In genomic region chr12:49336645-49337584, GRCh38 we compare ENCODE assay signal across 9 cellular contexts. TPM values are rescaled to one million over a fixed set of nuclear protein-coding genes. Genes with fewer than 3 reads are reported as not detected.
DNase-seq lines count a peak whose midpoint lies in the region; ATAC-seq and TF ChIP-seq lines count a peak whose summit lies in the region.
"Had no signal": no experiment of that assay in that cellular context is flagged by ENCODE, and none has a peak within 500 bp of the region (broad histone marks: within the 10 kb centered on the region; RNA-seq: fewer than 3 reads in every experiment).

TSS of gene C1QL4 (minus strand) at chr12:49337188. CDS start at chr12:49336477, 711 bp downstream.

- H3K27me3 ChIP-seq in right lobe of liver, result peaks cover 0 to 21% of the 10 kb centered on the region in 2 donors

- in situ Hi-C loops in G401 (cut with HindIII; ENCODE audit: low sequenced_read_pairs), result no loop called here

- H3K27ac ChIP-seq in right lobe of liver, result no peak within 1 kb of the TSS

- 1% methylated on average over 25 of the region's 65 CpGs for WGBS in right lobe of liver (ENCODE audit: insufficient coverage, low coverage, low lambda C conversion rate, missing lambda C conversion rate)

- ATAC-seq in HG02970 (IDR thresholded peaks at IDR 0.05; ENCODE audit: low FRiP score, unreplicated experiment), result peak; percentile 53
- ATAC-seq in right lobe of liver, result peak; percentile 92 to 98 (median 95)

- H3K4me3 Mint-ChIP-seq in dendritic cell treated with granulocyte-macrophage colony-stimulating factor and Interleukin-4, amounts not matched to agents 40 ng/mL and 50 ng/mL, for 4 days, result peak within 1 kb of the TSS; percentile 68

- H3K36me3 Mint-ChIP-seq in dendritic cell treated with granulocyte-macrophage colony-stimulating factor and Interleukin-4, amounts not matched to agents 40 ng/mL and 50 ng/mL, for 4 days (ENCODE audit: low read depth), result no peaks in the 10 kb centered on the region

- DNase-seq in G401 (ENCODE audit: low spot score), result peak; percentile 52
- peak; percentile 66 for DNase-seq in NCI-H510A (lab: John Stamatoyannopoulos, UW)
- peak; percentile 88 for DNase-seq in activated CD4-positive, alpha-beta T cell treated with anti-CD3 and anti-CD28 coated beads, Interleukin-2, amount 50 U/mL, for 1 hour
- peak; percentile 75 to 81 (median 81) for DNase-seq in right lobe of liver
- DNase-seq in stimulated activated CD4-positive, alpha-beta T cell treated with anti-CD3 and anti-CD28 coated beads, Interleukin-4, amount 100 ng/mL, for 4 hours, result peak; percentile 81 to 88
- DNase-seq in cortex of kidney (lab: John Stamatoyannopoulos, UW), result no peak

- H3K9me3 ChIP-seq in right lobe of liver, result no peaks in the 10 kb centered on the region

- H3K27me3 Mint-ChIP-seq in dendritic cell treated with granulocyte-macrophage colony-stimulating factor and Interleukin-4, amounts not matched to agents 40 ng/mL and 50 ng/mL, for 4 days, result peaks cover 98% of the 10 kb centered on the region

- TF ChIP-seq POLR2A in right lobe of liver (IDR thresholded peaks at IDR 0.05), result no peak

- H3K4me1 Mint-ChIP-seq in dendritic cell treated with granulocyte-macrophage colony-stimulating factor and Interleukin-4, amounts not matched to agents 40 ng/mL and 50 ng/mL, for 4 days (ENCODE audit: low read depth), result peaks cover 49% of the 10 kb centered on the region

- no peak within 1 kb of the TSS for H3K27ac Mint-ChIP-seq in dendritic cell treated with granulocyte-macrophage colony-stimulating factor and Interleukin-4, amounts not matched to agents 40 ng/mL and 50 ng/mL, for 4 days

- intact Hi-C loops in dendritic cell treated with granulocyte-macrophage colony-stimulating factor and Interleukin-4, amounts not matched to agents 40 ng/mL and 50 ng/mL, for 4 days (cut with micrococcal nuclease), result loop anchor here (2.0 kb wide), 1 partner anchor 48 kb away; no protein-coding TSS in a partner anchor
- intact Hi-C loops in right lobe of liver (cut with DNase I), result loop anchor here in 1 of 2 donors (10.0 kb wide), 1 partner anchor 178 kb away; no protein-coding TSS in a partner anchor

- no peaks in the 10 kb centered on the region for H3K9me3 Mint-ChIP-seq in dendritic cell treated with granulocyte-macrophage colony-stimulating factor and Interleukin-4, amounts not matched to agents 40 ng/mL and 50 ng/mL, for 4 days

- peak; percentile 60 to 99 (median 98) for TF ChIP-seq CTCF in right lobe of liver (IDR thresholded peaks at IDR 0.05)

- peaks cover 0 to 7% (median 0%) of the 10 kb centered on the region in 4 donors for H3K4me1 ChIP-seq in right lobe of liver

- H3K36me3 ChIP-seq in right lobe of liver, result no peaks in the 10 kb centered on the region

- peak within 1 kb of the TSS in 2 of 3 donors; percentile 26 to 38 for H3K4me3 ChIP-seq in right lobe of liver

RNA-seq across cellular contexts. Expression of gene C1QL4, which starts in this region (rescaled TPM):
- total RNA-seq in G401 (2014; rRNA removed; shearing (Covaris generic)), result 9.7 and 16.4 TPM in 2 replicates
- total RNA-seq in right lobe of liver, result not detected
- total RNA-seq: subcutaneous adipose tissue had no signal

Comparison
In these comparisons a context has a peak if more than half of its experiments do, and no peak if none do; other contexts are left out.
1. RNA of gene C1QL4 (total RNA-seq): 9.7 to 16.4 TPM in G401; not detected in right lobe of liver; every median in the first group is over 10 times any median in the second.
2. Peak in DNase-seq, ATAC-seq and H3K4me3 ChIP-seq in right lobe of liver; RNA of the gene not detected or under 1 TPM.